19 cellular contexts compared by ENCODE assay signal in the genomic region with DNA sequence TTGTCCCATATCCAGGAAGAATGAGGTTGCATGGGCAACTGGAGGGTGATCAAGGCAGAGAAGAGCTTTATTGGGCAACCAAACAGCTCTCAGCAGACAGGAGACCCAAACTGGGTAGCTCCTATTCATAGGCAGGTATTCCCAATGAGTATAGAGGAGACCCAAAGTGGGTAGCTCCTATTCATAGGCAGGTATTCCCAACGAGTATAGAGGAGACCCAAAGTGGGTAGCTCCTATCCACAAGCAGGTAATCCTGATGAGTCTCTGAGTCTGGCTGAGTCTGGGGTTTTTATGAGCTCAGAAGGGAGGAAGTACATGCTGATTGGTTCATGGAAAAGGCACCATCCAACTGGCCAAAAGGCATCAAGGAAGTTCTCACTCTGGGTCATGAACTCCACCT.
"Had no signal": no experiment of that assay in that cellular context is flagged by ENCODE, and none has a peak within 500 bp of the region (broad histone marks: within the 10 kb centered on the region; RNA-seq: fewer than 3 reads in every experiment).

No MANE protein-coding gene starts in this region.

- H3K4me2 ChIP-seq: hepatocyte had no signal

- H2AFZ ChIP-seq: hepatocyte, parathyroid adenoma had no signal

- H3K9ac ChIP-seq: parathyroid adenoma had no signal

- H3K27ac ChIP-seq: esophagus muscularis mucosa, gastrocnemius medialis, hepatocyte, parathyroid adenoma, right lobe of liver, tibial nerve had no signal

- H3K79me2 ChIP-seq: hepatocyte, parathyroid adenoma had no signal

- H3K9me3 ChIP-seq: esophagus muscularis mucosa, gastrocnemius medialis, prostate gland had no signal

- H3K4me3 Mint-ChIP-seq: naive B cell; nephron; stimulated activated effector memory CD8-positive, alpha-beta T cell treated with anti-CD3 and anti-CD28 coated beads, Interleukin-12 subunit alpha, Interleukin-12 subunit beta, amount 100 ng/mL, for 72 hours; stimulated activated naive CD8-positive, alpha-beta T cell treated with anti-CD3 and anti-CD28 coated beads, Interleukin-15, Interleukin-2, amounts not matched to agents 100 ng/mL and 50 ng/mL, for 24 hours had no signal

- H3K9me3 Mint-ChIP-seq: stimulated activated effector memory CD8-positive, alpha-beta T cell treated with anti-CD3 and anti-CD28 coated beads, Interleukin-12 subunit alpha, Interleukin-12 subunit beta, amount 100 ng/mL, for 72 hours had no signal

- H3K36me3 ChIP-seq: esophagus muscularis mucosa, gastrocnemius medialis, prostate gland, right lobe of liver had no signal

- H3K27me3 Mint-ChIP-seq: stimulated activated naive CD8-positive, alpha-beta T cell treated with anti-CD3 and anti-CD28 coated beads, Interleukin-15, Interleukin-2, amounts not matched to agents 100 ng/mL and 50 ng/mL, for 24 hours had no signal

- H3K4me3 ChIP-seq: esophagus muscularis mucosa, gastrocnemius medialis, hepatocyte, lung, prostate gland, right lobe of liver, tibial nerve had no signal

- DNase-seq: effector memory CD4-positive, alpha-beta T cell; gastrocnemius medialis; glutamatergic neuron; left colon; left ventricle myocardium superior; mesenchymal stem cell; naive B cell; right lobe of liver; stimulated activated CD4-positive, alpha-beta T cell treated with anti-CD3 and anti-CD28 coated beads, Interleukin-4, amount 100 ng/mL, for 1 hour; stimulated activated CD8-positive, alpha-beta memory T cell treated with anti-CD3 and anti-CD28 coated beads, Interleukin-4, amount 100 ng/mL, for 48 hours had no signal

- H3K27me3 ChIP-seq: esophagus muscularis mucosa, gastrocnemius medialis, hepatocyte, right lobe of liver, tibial nerve had no signal

- H3K27ac Mint-ChIP-seq: naive B cell; nephron; stimulated activated effector memory CD8-positive, alpha-beta T cell treated with anti-CD3 and anti-CD28 coated beads, Interleukin-12 subunit alpha, Interleukin-12 subunit beta, amount 100 ng/mL, for 72 hours; stimulated activated naive CD8-positive, alpha-beta T cell treated with anti-CD3 and anti-CD28 coated beads, Interleukin-15, Interleukin-2, amounts not matched to agents 100 ng/mL and 50 ng/mL, for 24 hours had no signal

- H3K4me1 ChIP-seq: parathyroid adenoma, right lobe of liver had no signal
